In the genomic region with DNA sequence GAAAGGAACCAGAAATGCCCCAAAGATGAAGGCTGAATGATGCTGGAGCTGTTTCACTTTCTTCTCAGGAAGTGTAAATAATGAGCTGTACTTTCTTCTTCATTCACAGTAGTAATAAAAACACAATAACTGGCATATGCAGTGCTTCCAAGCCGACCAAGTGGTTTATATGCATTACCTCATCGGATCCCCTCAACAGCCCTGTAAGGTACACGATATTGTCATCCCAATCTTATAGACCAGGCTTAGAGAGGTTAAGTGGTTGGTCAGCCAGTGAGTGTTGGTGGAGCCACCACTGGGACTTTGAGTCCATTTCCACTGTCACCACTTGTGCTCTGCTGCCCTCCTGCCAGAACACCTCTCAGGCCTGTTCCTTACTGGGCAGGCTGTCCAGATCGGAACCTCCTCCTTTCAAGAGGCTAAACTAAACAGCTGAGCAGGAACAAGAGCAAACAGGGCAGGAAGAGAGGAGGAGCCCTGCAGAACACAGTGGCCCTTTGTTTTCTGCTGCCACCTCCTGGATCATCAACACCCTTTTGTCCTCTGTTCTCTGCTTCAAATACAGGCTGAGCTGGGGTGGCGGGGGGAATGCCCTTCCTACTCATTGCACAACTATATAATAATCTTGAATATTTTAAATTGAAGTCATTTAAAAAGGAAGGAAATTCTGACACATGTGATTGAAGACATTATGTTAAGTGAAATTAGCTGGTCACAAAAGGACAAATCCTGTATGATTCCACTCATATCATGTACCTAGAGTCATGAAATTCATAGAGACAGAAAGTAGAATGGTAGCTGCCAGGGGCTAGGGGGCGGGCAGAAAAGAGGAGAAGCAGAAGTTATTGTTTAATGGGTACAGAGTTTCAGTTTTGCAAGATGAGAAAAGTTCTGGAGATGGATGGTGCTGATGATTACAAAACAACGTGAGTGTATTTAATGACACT, we compare ENCODE assay signal across 8 cellular contexts.
DNase-seq lines count a peak whose midpoint lies in the region; ATAC-seq and TF ChIP-seq lines count a peak whose summit lies in the region.

No MANE protein-coding gene starts in this region.

- TF ChIP-seq CTCF in left lung (IDR thresholded peaks at IDR 0.05): peak; percentile 16 to 22

- peak; percentile 63 for ATAC-seq in GM21825 (IDR thresholded peaks at IDR 0.05; ENCODE audit: unreplicated experiment)
- peak; percentile 89 for ATAC-seq in left lung
- peak; percentile 77 for ATAC-seq in stimulated activated naive CD8-positive, alpha-beta T cell treated with anti-CD3 and anti-CD28 coated beads, Interleukin-15, Interleukin-2, amounts not matched to agents 100 U/mL and 50 U/mL, for 24 hours

- H3K4me1 ChIP-seq in left lung: peaks cover 0 to 10% of the 10 kb centered on the region in 2 donors

- H3K4me3 ChIP-seq in left lung: no peak overlapping the region

- H3K9me3 ChIP-seq in left lung: no peaks in the 10 kb centered on the region

- no peak overlapping the region for H3K27ac ChIP-seq in left lung

- H3K27me3 ChIP-seq in left lung: no peaks in the 10 kb centered on the region

- DNase-seq in Daoy (ENCODE audit: low read depth) (peak; percentile 53), NCI-H1105 (lab: John Stamatoyannopoulos, UW) (peak; percentile 31), SKM-1 (lab: John Stamatoyannopoulos, UW; ENCODE audit: unreplicated experiment) (peak; percentile 35), cerebellum (ENCODE audit: low spot score) (peak; percentile 30), left lung (peak in 1 of 2 donors; percentile 47), cerebellar nuclear complex (lab: John Stamatoyannopoulos, UW) (no peak)
- DNase-seq in stimulated activated naive CD8-positive, alpha-beta T cell treated with anti-CD3 and anti-CD28 coated beads, Interleukin-15, Interleukin-2, amounts not matched to agents 100 U/mL and 50 U/mL, for 24 hours: peak; percentile 26

- intact Hi-C loops in left lung (cut with DNase I): no loop called here

- H3K36me3 ChIP-seq in left lung: no peaks in the 10 kb centered on the region

Comparison
In these comparisons a context has a peak if more than half of its experiments do, and no peak if none do; other contexts are left out.
1. DNase-seq: peak in Daoy (single experiment), NCI-H1105 (single experiment), SKM-1 (single experiment), cerebellum (single experiment) and stimulated activated naive CD8-positive, alpha-beta T cell treated with anti-CD3 and anti-CD28 coated beads, Interleukin-15, Interleukin-2, amounts not matched to agents 100 U/mL and 50 U/mL, for 24 hours (single experiment); none in cerebellar nuclear complex (0 of 2).
2. Peak in every context shown above with its lines, with median percentiles within 50 percentile points of each other: ATAC-seq.